In the genomic region with DNA sequence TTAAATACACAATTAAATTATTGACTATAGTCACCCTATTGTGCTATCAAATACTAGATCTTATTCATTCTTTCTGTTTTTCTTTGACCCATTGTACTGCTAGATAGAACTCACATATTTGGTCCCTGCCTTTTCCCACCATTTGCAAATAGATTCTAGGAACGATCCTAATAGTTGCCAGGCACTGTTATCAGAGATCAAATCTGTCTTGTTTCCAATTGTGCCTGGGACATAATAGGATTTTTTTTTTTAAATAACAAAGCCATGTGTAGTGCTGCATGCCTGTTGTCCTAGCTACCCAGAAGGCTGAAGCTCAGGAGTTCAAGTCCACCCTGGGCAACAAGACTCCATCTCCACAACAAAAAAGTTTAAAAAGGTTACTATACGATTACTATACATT, we compare ENCODE assay signal across 18 cellular contexts.
"Had no signal": no experiment of that assay in that cellular context is flagged by ENCODE, and none has a peak within 500 bp of the region (broad histone marks: within the 10 kb centered on the region; RNA-seq: fewer than 3 reads in every experiment).

No MANE protein-coding gene starts in this region.

- H3K4me1 Mint-ChIP-seq: nephron had no signal

- ATAC-seq: right cardiac atrium had no signal

- H3K36me3 ChIP-seq: pancreas, thyroid gland, uterus had no signal

- H3K27me3 ChIP-seq: pancreas, suprapubic skin, thyroid gland, uterus had no signal

- H3K27ac Mint-ChIP-seq: dendritic cell treated with granulocyte-macrophage colony-stimulating factor and Interleukin-4, amounts not matched to agents 40 ng/mL and 50 ng/mL, for 4 days had no signal

- H3K9me3 ChIP-seq: mucosa of descending colon, pancreas, suprapubic skin, thyroid gland, uterus had no signal

- H3K27ac ChIP-seq: pancreas, suprapubic skin, thyroid gland, uterus had no signal

- DNase-seq: erythroblast; foreskin melanocyte; head of caudate nucleus; hippocampal formation; mucosa of descending colon; occipital lobe; pancreas; right cardiac atrium; small intestine; stimulated activated CD4-positive, alpha-beta T cell treated with anti-CD3 and anti-CD28 coated beads, Interleukin-12 subunit alpha, Interleukin-12 subunit beta, amount 100 ng/mL, for 4 hours; stimulated activated naive CD4-positive, alpha-beta T cell treated with Interleukin-2 at 50 U/mL for 16 hours; thyroid gland; uterus had no signal

- H3K4me3 Mint-ChIP-seq: dendritic cell treated with granulocyte-macrophage colony-stimulating factor and Interleukin-4, amounts not matched to agents 40 ng/mL and 50 ng/mL, for 4 days; nephron; type B pancreatic cell had no signal

- H3K27me3 Mint-ChIP-seq: dendritic cell treated with granulocyte-macrophage colony-stimulating factor and Interleukin-4, amounts not matched to agents 40 ng/mL and 50 ng/mL, for 4 days; progenitor cell of endocrine pancreas; type B pancreatic cell had no signal

- H3K4me3 ChIP-seq: mucosa of descending colon, pancreas, suprapubic skin, thyroid gland, uterus had no signal

- H3K4me1 ChIP-seq: pancreas, suprapubic skin, uterus had no signal

- H3K9me3 Mint-ChIP-seq: dendritic cell treated with granulocyte-macrophage colony-stimulating factor and Interleukin-4, amounts not matched to agents 40 ng/mL and 50 ng/mL, for 4 days; nephron; type B pancreatic cell had no signal
